In genomic region chr13:49716615-49717014, GRCh38 we compare ENCODE assay signal across 24 cellular contexts. TPM values are rescaled to one million over a fixed set of nuclear protein-coding genes. Genes with fewer than 3 reads are reported as not detected.
DNase-seq lines count a peak whose midpoint lies in the region; ATAC-seq, FAIRE-seq and TF ChIP-seq lines count a peak whose summit lies in the region.
"Had no signal": no experiment of that assay in that cellular context is flagged by ENCODE, and none has a peak within 500 bp of the region (broad histone marks: within the 10 kb centered on the region; RNA-seq: fewer than 3 reads in every experiment).

No MANE protein-coding gene starts in this region.

- H2AK5ac ChIP-seq in trophoblast cell (ENCODE audit: low read length) = no peak overlapping the region

- H3K4me2 ChIP-seq in GM12878 (ENCODE audit: control insufficient read depth, insufficient read depth) (no peak overlapping the region), trophoblast cell (ENCODE audit: low read length) (no peak overlapping the region)
- H3K4me2 ChIP-seq: BLaER1 treated with 17β-estradiol and CSF1 and Interleukin-3, amounts not matched to agents 10 nM and 100 nM had no signal

- no peak overlapping the region for H3K4me3 ChIP-seq in GM12878
- no peak overlapping the region for H3K4me3 ChIP-seq in trophoblast cell (ENCODE audit: low read depth, low read length)
- H3K4me3 ChIP-seq: BLaER1 treated with 17β-estradiol and CSF1 and Interleukin-3, amounts not matched to agents 10 nM and 100 nM; HAP-1 had no signal

- no peak for TF ChIP-seq POLR2A in GM12878 (IDR thresholded peaks at IDR 0.05; ENCODE audit: low read depth, low read length)

- H3K36me3 Mint-ChIP-seq in glutamatergic neuron (ENCODE audit: unreplicated experiment) = peaks cover 7% of the 10 kb centered on the region

- in situ Hi-C loops in GM12878 (cut with MboI) = no loop called here

- TF ChIP-seq CTCF in GM12878 (IDR thresholded peaks at IDR 0.05 in 2 of 3, conservative IDR thresholded peaks at IDR 0.05 in 1 of 3; ENCODE audit: control insufficient read depth in 2 of 3, extremely low read depth in 1 of 3, insufficient read depth in 1 of 3, low read depth in 3 of 3, low read length in 3 of 3) (no peak), glutamatergic neuron (IDR thresholded peaks at IDR 0.05; ENCODE audit: partially characterized antibody, unreplicated experiment) (no peak)

- H2AFZ ChIP-seq in GM12878 (ENCODE audit: control insufficient read depth, low read depth, low read length) (no peak overlapping the region), trophoblast cell (ENCODE audit: insufficient read depth, low read length, poor library complexity) (no peak overlapping the region)

- peaks cover 15% of the 10 kb centered on the region for H3K4me1 Mint-ChIP-seq in glutamatergic neuron (ENCODE audit: low read depth, unreplicated experiment)
- H3K4me1 Mint-ChIP-seq: B cell, IgD-negative memory B cell had no signal

- no peak overlapping the region for H3K23ac ChIP-seq in trophoblast cell (ENCODE audit: low read length)

- ATAC-seq in GM12878 (no peak), HG02798 (IDR thresholded peaks at IDR 0.05; ENCODE audit: poor library complexity, unreplicated experiment) (no peak)
- ATAC-seq: CD8-positive, alpha-beta T cell; HepG2 had no signal

- H2BK12ac ChIP-seq in trophoblast cell (ENCODE audit: low read length) = no peak overlapping the region

- peaks cover 6% of the 10 kb centered on the region for H3K27me3 Mint-ChIP-seq in glutamatergic neuron (ENCODE audit: unreplicated experiment)
- H3K27me3 Mint-ChIP-seq: B cell, IgD-negative memory B cell had no signal

- H2BK5ac ChIP-seq in trophoblast cell (ENCODE audit: low read depth, low read length, poor library complexity) = no peak overlapping the region

- RAD21 ChIA-PET in GM12878 (lab: Charles Lee; ENCODE audit: unreplicated experiment) = no interaction called here

- H3K9me3 ChIP-seq in GM12878 (replicated peaks; ENCODE audit: control insufficient read depth, insufficient read depth, low read length) (no peaks in the 10 kb centered on the region; the same call in 1 of the 3 replicates), trophoblast cell (ENCODE audit: insufficient read depth, low read depth, low read length) (no peaks in the 10 kb centered on the region)
- H3K9me3 ChIP-seq: HAP-1 had no signal

- SMC1A ChIA-PET in GM12878 (lab: Charles Lee; ENCODE audit: uncharacterized antibody, unreplicated experiment) = no interaction called here

- H2BK120ac ChIP-seq in trophoblast cell (ENCODE audit: insufficient read depth, low read length, poor library complexity) = no peak overlapping the region

- H3K27ac ChIP-seq in GM12878 (ENCODE audit: control insufficient read depth, insufficient read depth) (no peak overlapping the region), trophoblast cell (ENCODE audit: low read depth, low read length) (no peak overlapping the region)
- H3K27ac ChIP-seq: BLaER1 treated with 17β-estradiol and CSF1 and Interleukin-3, amounts not matched to agents 10 nM and 100 nM had no signal

- peaks cover 1% of the 10 kb centered on the region for H3K9me3 Mint-ChIP-seq in glutamatergic neuron (ENCODE audit: unreplicated experiment)

- H3K36me3 ChIP-seq in GM12878 (ENCODE audit: control insufficient read depth in 2 of 2, insufficient read depth in 2 of 2, low read length in 1 of 2) = peaks cover 0 to 9% of the 10 kb centered on the region in 2 experiments; a peak in 1 of 4 replicates
- H3K36me3 ChIP-seq in trophoblast cell (ENCODE audit: control insufficient read depth in 1 of 2, insufficient read depth in 2 of 2, low read length in 2 of 2) = peaks cover 4 to 7% of the 10 kb centered on the region in 2 experiments

- no peak overlapping the region for H3K14ac ChIP-seq in trophoblast cell (ENCODE audit: low read length)

- intact Hi-C loops in GM12878 (cut with micrococcal nuclease; ENCODE audit: unreplicated experiment) = no loop called here

- DNase-seq in ELF-1 (ENCODE audit: low read depth, low spot score) (peak; percentile 8), GM12878 (ENCODE audit: low read depth, low spot score) (no peak), glutamatergic neuron (no peak), trophoblast cell (peak in 1 of 2 donors; percentile 26), SIG-M5 treated with dmso at 0.1 percent for 504 hours (lab: John Stamatoyannopoulos, UW; ENCODE audit: unreplicated experiment) (no peak), NCI-H2227 treated with DMSO at 0.1 percent for 48 hours (lab: John Stamatoyannopoulos, UW) (no peak), HUDEP-2 (lab: John Stamatoyannopoulos, UW; ENCODE audit: unreplicated experiment in 76 of 76) (no peak)
- DNase-seq: 8988T; CD8-positive, alpha-beta T cell; DMS 273 treated with DMSO at 0.1 percent for 48 hours; DMS53; DND-41; EL; GOT3; KBM-7 had no signal

- TSS peak; percentile 23 for BruUV-seq in GM12878 (replicated peaks; lab: Mats Ljungman, UMichigan)

- no peak overlapping the region for H4K12ac ChIP-seq in trophoblast cell (ENCODE audit: low read depth, low read length)

- WGBS in GM12878 (ENCODE audit: insufficient coverage, insufficient replicate concordance, low lambda C conversion rate, missing lambda C conversion rate) = 97% methylated on average over 6 of the region's 6 CpGs
- WGBS in trophoblast cell (ENCODE audit: extremely low coverage, insufficient coverage, insufficient read length) = no CpG with 5 or more reads among the region's 6 CpGs

- H3K79me2 ChIP-seq in GM12878 (ENCODE audit: control insufficient read depth, insufficient read depth, low read length) (no peaks in the 10 kb centered on the region), trophoblast cell (ENCODE audit: control insufficient read depth, insufficient read depth, low read length, poor library complexity) (no peaks in the 10 kb centered on the region)

- FAIRE-seq in GM12878 (lab: Jason Lieb, UNC) = no peak
- FAIRE-seq: G401.6, GM12892, HepG2, HTR-8/SVneo had no signal

- POLR2A ChIA-PET in GM12878 (lab: Charles Lee) = no interaction called here

- H3K4ac ChIP-seq in trophoblast cell (ENCODE audit: low read depth, low read length) = no peak overlapping the region

- CTCF ChIA-PET in GM12878 (lab: Yijun Ruan, JAX) = interaction anchor here (0.9 to 1.2 kb wide), 2 partner anchors 11 to 12 kb away, joined by 3 read pairs; no protein-coding TSS in a partner anchor

- no peak overlapping the region for H4K8ac ChIP-seq in trophoblast cell (ENCODE audit: low read depth, low read length)

- H3K18ac ChIP-seq in trophoblast cell (ENCODE audit: low read length) = no peak overlapping the region

- no peaks in the 10 kb centered on the region for H4K20me1 ChIP-seq in GM12878 (ENCODE audit: control insufficient read depth, insufficient read depth)
- H4K20me1 ChIP-seq: BLaER1 treated with 17β-estradiol and CSF1 and Interleukin-3, amounts not matched to agents 10 nM and 100 nM had no signal

- H3K4me3 Mint-ChIP-seq in glutamatergic neuron (ENCODE audit: unreplicated experiment) = no peak overlapping the region
- H3K4me3 Mint-ChIP-seq: B cell; CD8-positive, alpha-beta T cell; IgD-negative memory B cell had no signal

- TF ChIP-seq RAD21 in GM12878 (IDR thresholded peaks at IDR 0.05; ENCODE audit: insufficient read depth, low read depth, low read length) = no peak

- H3K27ac Mint-ChIP-seq in glutamatergic neuron (ENCODE audit: unreplicated experiment) = peak overlapping the region; percentile 25
- H3K27ac Mint-ChIP-seq: B cell; CD8-positive, alpha-beta T cell; IgD-negative memory B cell had no signal

- H3K4me1 ChIP-seq in GM12878 (ENCODE audit: control insufficient read depth, insufficient read depth, low read length) = no peaks in the 10 kb centered on the region
- peaks cover 2 to 3% of the 10 kb centered on the region in 2 experiments for H3K4me1 ChIP-seq in trophoblast cell (ENCODE audit: control insufficient read depth in 1 of 2, insufficient read depth in 2 of 2, low read length in 2 of 2)
- H3K4me1 ChIP-seq: BLaER1 treated with 17β-estradiol and CSF1 and Interleukin-3, amounts not matched to agents 10 nM and 100 nM; HAP-1 had no signal

- no peaks in the 10 kb centered on the region for H3K79me1 ChIP-seq in trophoblast cell (ENCODE audit: low read length)

- H3K27me3 ChIP-seq in GM12878 (replicated peaks in 1 of 2; ENCODE audit: control insufficient read depth in 2 of 2, insufficient read depth in 2 of 2, low read length in 1 of 2) (no peaks in the 10 kb centered on the region), trophoblast cell (ENCODE audit: insufficient read depth, low read length) (no peaks in the 10 kb centered on the region)
- H3K27me3 ChIP-seq: BLaER1 treated with 17β-estradiol and CSF1 and Interleukin-3, amounts not matched to agents 10 nM and 100 nM had no signal

- TF ChIP-seq EP300 in GM12878 (IDR thresholded peaks at IDR 0.05; ENCODE audit: borderline replicate concordance in 1 of 2, control insufficient read depth in 1 of 2, low read depth in 2 of 2, low read length in 2 of 2) = no peak

- peak overlapping the region; percentile 11 for H4K91ac ChIP-seq in trophoblast cell (ENCODE audit: low read depth, low read length)

- no peak overlapping the region for H3K9ac ChIP-seq in GM12878 (ENCODE audit: control insufficient read depth, insufficient read depth, low read length)
- no peak overlapping the region for H3K9ac ChIP-seq in trophoblast cell (ENCODE audit: low read length)
- H3K9ac ChIP-seq: BLaER1 treated with 17β-estradiol and CSF1 and Interleukin-3, amounts not matched to agents 10 nM and 100 nM had no signal

TF ChIP-seq in GM12878, 131 proteins besides CTCF, POLR2A, EP300 and RAD21 (continues in another document):
- TF ChIP-seq SMAD5 (IDR thresholded peaks at IDR 0.05; ENCODE audit: low read depth) (no peak), ASH2L (IDR thresholded peaks at IDR 0.05; ENCODE audit: borderline replicate concordance, low read depth) (no peak), ZNF207 (IDR thresholded peaks at IDR 0.05; ENCODE audit: borderline replicate concordance) (no peak)

RNA-seq across cellular contexts. Expression of gene EBPL, which starts 25.3 kb away (rescaled TPM):
- total RNA-seq in GM12878 (2013; cell fraction: nucleolus; rRNA removed) = 9.8 and 11.8 TPM in 2 replicates
- total RNA-seq in GM12878 (2014; rRNA removed) (56.5 and 57.4 TPM in 2 replicates), GM12878 (2014; rRNA removed; fragmentation: Illumina TruSeq; extraction: Trizol) (35.1 and 35.8 TPM in 2 replicates), GM12878 (2021) (42.4 and 43.0 TPM in 2 replicates), glutamatergic neuron (ENCODE audit: unreplicated experiment) (26.4 TPM)
- 36.8 TPM for polyA plus RNA-seq in GM12878 (2011; ENCODE audit: low read depth)
- polyA plus RNA-seq in GM12878 (2011; rRNA removed) (44.5 and 61.5 TPM in 2 replicates), GM12878 (2014; fragmentation: Illumina TruSeq; extraction: Trizol) (39.8 and 41.9 TPM in 2 replicates), GM12878 (2014; fragmentation: Nextera tagmentation; extraction: Ambion mirVana) (10 to 100 TPM in 1 of 2 experiments, 1 to 10 TPM in 1; 6.2 to 16.7 TPM), GM12878 (2014; rRNA removed) (59.3 and 72.8 TPM in 2 replicates), GM12878 (2016; fragmentation: Nextera tagmentation; extraction: Ambion mirVana) (10 to 100 TPM; 52.5 to 67.6 TPM)
- 37.4 and 50.9 TPM in 2 replicates for polyA plus RNA-seq in GM12878 (2011; cell fraction: cytosol; rRNA removed)
- polyA plus RNA-seq in GM12878 (2011; cell fraction: nucleus; rRNA removed) = 18.4 and 21.6 TPM in 2 replicates
- polyA plus RNA-seq in GM12878 (2012) = 36.7 and 46.0 TPM in 2 replicates
- polyA minus RNA-seq in GM12878 (2011; rRNA and poly(A)+ RNA removed) = 16.5 and 24.2 TPM in 2 replicates
- 7.1 and 8.8 TPM in 2 replicates for polyA minus RNA-seq in GM12878 (2011; cell fraction: cytosol; rRNA and poly(A)+ RNA removed)
- polyA minus RNA-seq in GM12878 (2011; cell fraction: nucleus; rRNA and poly(A)+ RNA removed) = 3.7 and 6.3 TPM in 2 replicates
- 39.2 and 41.1 TPM in 2 replicates for polyA plus RNA-seq in trophoblast cell (2013)
